In the genomic region with DNA sequence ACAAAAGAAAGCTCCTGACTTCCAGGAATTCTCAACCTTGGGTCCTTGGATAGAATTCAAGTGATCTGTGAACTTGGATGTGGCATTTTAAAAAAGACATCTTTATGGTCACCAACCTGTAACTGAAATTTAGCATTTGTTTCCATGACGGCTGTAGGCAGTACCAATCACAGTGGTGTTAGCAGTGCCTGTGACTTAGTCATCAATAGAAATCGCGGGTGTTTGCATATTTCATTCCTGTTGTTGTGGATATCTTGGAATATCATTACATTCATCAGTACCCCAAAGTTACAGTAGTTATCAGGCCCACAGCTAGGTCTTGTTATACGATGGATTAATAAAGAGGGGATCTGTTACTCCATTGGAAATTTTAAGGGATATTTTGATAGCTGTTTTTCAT, we compare ENCODE assay signal across 18 cellular contexts.
DNase-seq lines count a peak whose midpoint lies in the region; ATAC-seq lines count a peak whose summit lies in the region.
"Had no signal": no experiment of that assay in that cellular context is flagged by ENCODE, and none has a peak within 500 bp of the region (broad histone marks: within the 10 kb centered on the region; RNA-seq: fewer than 3 reads in every experiment).

No MANE protein-coding gene starts in this region.

- H3K4me1 ChIP-seq in mesenchymal stem cell (ENCODE audit: control insufficient read depth, insufficient read depth, low read depth, low read length) (peaks cover 9% of the 10 kb centered on the region), urinary bladder (ENCODE audit: insufficient read depth) (no peaks in the 10 kb centered on the region)
- H3K4me1 ChIP-seq: parathyroid adenoma had no signal

- H4K91ac ChIP-seq in mesenchymal stem cell (ENCODE audit: low read length): no peak overlapping the region

- no peak overlapping the region for H3K4me3 Mint-ChIP-seq in activated naive CD8-positive, alpha-beta T cell treated with anti-CD3 and anti-CD28 coated beads, Interleukin-2, amount 50 U/mL, for 24 hours
- H3K4me3 Mint-ChIP-seq in activated naive CD8-positive, alpha-beta T cell treated with anti-CD3 and anti-CD28 coated beads for 36 hours: no peak overlapping the region
- H3K4me3 Mint-ChIP-seq in effector memory CD8-positive, alpha-beta T cell: peak overlapping the region; percentile 66
- H3K4me3 Mint-ChIP-seq: stimulated activated naive CD8-positive, alpha-beta T cell treated with anti-CD3 and anti-CD28 coated beads, Interleukin-15, amount 100 ng/mL, for 72 hours had no signal

- H3K27ac Mint-ChIP-seq in activated naive CD8-positive, alpha-beta T cell treated with anti-CD3 and anti-CD28 coated beads, Interleukin-2, amount 50 U/mL, for 24 hours: peak overlapping the region; percentile 49
- no peak overlapping the region for H3K27ac Mint-ChIP-seq in activated naive CD8-positive, alpha-beta T cell treated with anti-CD3 and anti-CD28 coated beads for 36 hours
- H3K27ac Mint-ChIP-seq in effector memory CD8-positive, alpha-beta T cell: peak overlapping the region; percentile 97 to 100

- no peak overlapping the region for H3K14ac ChIP-seq in mesenchymal stem cell (ENCODE audit: low read length in 2 of 2)

- no peaks in the 10 kb centered on the region for H3K27me3 Mint-ChIP-seq in activated naive CD8-positive, alpha-beta T cell treated with anti-CD3 and anti-CD28 coated beads, Interleukin-2, amount 50 U/mL, for 24 hours
- no peaks in the 10 kb centered on the region for H3K27me3 Mint-ChIP-seq in activated naive CD8-positive, alpha-beta T cell treated with anti-CD3 and anti-CD28 coated beads for 36 hours
- H3K27me3 Mint-ChIP-seq in effector memory CD8-positive, alpha-beta T cell: no peaks in the 10 kb centered on the region
- H3K27me3 Mint-ChIP-seq: stimulated activated naive CD8-positive, alpha-beta T cell treated with anti-CD3 and anti-CD28 coated beads, Interleukin-15, amount 100 ng/mL, for 72 hours had no signal

- H3K36me3 ChIP-seq in mesenchymal stem cell (ENCODE audit: control insufficient read depth in 1 of 2, insufficient read depth in 2 of 2, low read depth in 1 of 2, low read length in 2 of 2) (peaks cover 0 to 7% of the 10 kb centered on the region in 2 experiments), urinary bladder (ENCODE audit: insufficient read depth) (no peaks in the 10 kb centered on the region)
- H3K36me3 ChIP-seq: gastroesophageal sphincter, Peyer's patch had no signal

- ATAC-seq in activated naive CD8-positive, alpha-beta T cell treated with anti-CD3 and anti-CD28 coated beads, Interleukin-2, amount 50 U/mL, for 24 hours: no peak
- ATAC-seq in effector memory CD8-positive, alpha-beta T cell (replicated peaks): no peak
- ATAC-seq in HG03280 (IDR thresholded peaks at IDR 0.05; ENCODE audit: unreplicated experiment): no peak
- ATAC-seq: stimulated activated naive CD8-positive, alpha-beta T cell treated with anti-CD3 and anti-CD28 coated beads, Interleukin-15, amount 100 ng/mL, for 72 hours had no signal

- peak overlapping the region; percentile 76 for H3K9ac ChIP-seq in mesenchymal stem cell (ENCODE audit: low read length)
- H3K9ac ChIP-seq: parathyroid adenoma had no signal

- no peak overlapping the region for H3K4ac ChIP-seq in mesenchymal stem cell (ENCODE audit: low read depth in 1 of 2, low read length in 2 of 2)

- no peak overlapping the region for H3K27ac ChIP-seq in mesenchymal stem cell (ENCODE audit: low read length, poor library complexity, severe bottlenecking)
- H3K27ac ChIP-seq in urinary bladder (ENCODE audit: low read depth): peak overlapping the region; percentile 18
- H3K27ac ChIP-seq: parathyroid adenoma had no signal

- H2BK12ac ChIP-seq in mesenchymal stem cell (ENCODE audit: low read length in 2 of 2): no peak overlapping the region

- DNase-seq in activated naive CD8-positive, alpha-beta T cell treated with anti-CD3 and anti-CD28 coated beads, Interleukin-2, amount 50 U/mL, for 24 hours: no peak
- DNase-seq in activated naive CD8-positive, alpha-beta T cell treated with anti-CD3 and anti-CD28 coated beads for 36 hours: no peak
- DNase-seq in effector memory CD8-positive, alpha-beta T cell: no peak
- no peak for DNase-seq in mesenchymal stem cell
- DNase-seq in activated effector memory CD4-positive, alpha-beta T cell treated with anti-CD3 and anti-CD28 coated beads, Interleukin-2, amount 50 U/mL, for 16 hours: no peak
- DNase-seq in stimulated activated CD4-positive, alpha-beta T cell treated with anti-CD3 and anti-CD28 coated beads, Interleukin-12 subunit alpha, Interleukin-12 subunit beta, amount 100 ng/mL, for 4 hours: no peak
- DNase-seq: activated naive CD4-positive, alpha-beta T cell treated with anti-CD3 and anti-CD28 coated beads, Interleukin-2, amount 50 U/mL, for 16 hours; effector CD8-positive, alpha-beta T cell; GDM1; NCI-H1930; NCI-H526; Peyer's patch; stimulated activated naive CD8-positive, alpha-beta T cell treated with anti-CD3 and anti-CD28 coated beads, Interleukin-15, amount 100 ng/mL, for 72 hours; T-helper 1 cell had no signal

- no peak overlapping the region for H2BK5ac ChIP-seq in mesenchymal stem cell (ENCODE audit: low read depth, low read length, poor library complexity, severe bottlenecking)

- peak overlapping the region in 1 of 2 experiments; percentile 31 for H3K4me3 ChIP-seq in mesenchymal stem cell (ENCODE audit: insufficient read depth in 1 of 2, low read depth in 1 of 2, low read length in 2 of 2)
- H3K4me3 ChIP-seq in urinary bladder (ENCODE audit: low read depth, low read length): no peak overlapping the region
- H3K4me3 ChIP-seq: gastroesophageal sphincter, Peyer's patch had no signal

- no peak overlapping the region for H4K8ac ChIP-seq in mesenchymal stem cell (ENCODE audit: low read length)

- no CpG with 5 or more reads among the region's 4 CpGs for WGBS in mesenchymal stem cell
- 69% methylated on average over 4 of the region's 4 CpGs for WGBS in urinary bladder

- H2BK15ac ChIP-seq in mesenchymal stem cell (ENCODE audit: low read depth, poor library complexity, severe bottlenecking): no peak overlapping the region

- H3K36me3 Mint-ChIP-seq in activated naive CD8-positive, alpha-beta T cell treated with anti-CD3 and anti-CD28 coated beads, Interleukin-2, amount 50 U/mL, for 24 hours (ENCODE audit: low read depth): peaks cover 4% of the 10 kb centered on the region
- peaks cover 11% of the 10 kb centered on the region for H3K36me3 Mint-ChIP-seq in activated naive CD8-positive, alpha-beta T cell treated with anti-CD3 and anti-CD28 coated beads for 36 hours
- peaks cover 40% of the 10 kb centered on the region for H3K36me3 Mint-ChIP-seq in effector memory CD8-positive, alpha-beta T cell (ENCODE audit: insufficient read depth)

- no peak overlapping the region for H3K23ac ChIP-seq in mesenchymal stem cell (ENCODE audit: low read length in 2 of 2)

- no peaks in the 10 kb centered on the region for H3K9me3 Mint-ChIP-seq in activated naive CD8-positive, alpha-beta T cell treated with anti-CD3 and anti-CD28 coated beads, Interleukin-2, amount 50 U/mL, for 24 hours
- no peaks in the 10 kb centered on the region for H3K9me3 Mint-ChIP-seq in activated naive CD8-positive, alpha-beta T cell treated with anti-CD3 and anti-CD28 coated beads for 36 hours
- no peaks in the 10 kb centered on the region for H3K9me3 Mint-ChIP-seq in effector memory CD8-positive, alpha-beta T cell
- H3K9me3 Mint-ChIP-seq: stimulated activated naive CD8-positive, alpha-beta T cell treated with anti-CD3 and anti-CD28 coated beads, Interleukin-15, amount 100 ng/mL, for 72 hours had no signal

- no peak overlapping the region for H2AFZ ChIP-seq in mesenchymal stem cell (ENCODE audit: low read depth, low read length)
- H2AFZ ChIP-seq: parathyroid adenoma had no signal

- H2BK120ac ChIP-seq in mesenchymal stem cell (ENCODE audit: low read depth, low read length): no peak overlapping the region

- H3K27me3 ChIP-seq in mesenchymal stem cell (ENCODE audit: control insufficient read depth in 1 of 2, insufficient read depth in 1 of 2, low read length in 2 of 2): no peaks in the 10 kb centered on the region
- H3K27me3 ChIP-seq: gastroesophageal sphincter, Peyer's patch had no signal

- no peak overlapping the region for H3K18ac ChIP-seq in mesenchymal stem cell (ENCODE audit: low read depth in 1 of 2, low read length in 2 of 2)

- peaks cover 50% of the 10 kb centered on the region for H3K79me1 ChIP-seq in mesenchymal stem cell (replicated peaks; ENCODE audit: low read length, poor library complexity, severe bottlenecking)

- H3K4me1 Mint-ChIP-seq in activated naive CD8-positive, alpha-beta T cell treated with anti-CD3 and anti-CD28 coated beads, Interleukin-2, amount 50 U/mL, for 24 hours: peaks cover 67% of the 10 kb centered on the region
- H3K4me1 Mint-ChIP-seq in activated naive CD8-positive, alpha-beta T cell treated with anti-CD3 and anti-CD28 coated beads for 36 hours: peaks cover 22% of the 10 kb centered on the region
- H3K4me1 Mint-ChIP-seq in effector memory CD8-positive, alpha-beta T cell (ENCODE audit: low read depth in 2 of 2): peaks cover 71 to 73% of the 10 kb centered on the region in 2 donors

- H2AK5ac ChIP-seq in mesenchymal stem cell (ENCODE audit: low read length, severe bottlenecking): no peak overlapping the region

- no peaks in the 10 kb centered on the region for H3K9me3 ChIP-seq in mesenchymal stem cell (ENCODE audit: control insufficient read depth, low read length)
- H3K9me3 ChIP-seq: gastroesophageal sphincter, Peyer's patch had no signal

- H3K4me2 ChIP-seq in mesenchymal stem cell (ENCODE audit: low read length, poor library complexity, severe bottlenecking): no peak overlapping the region

Comparison
In these comparisons a context has a peak if more than half of its experiments do, and no peak if none do; other contexts are left out.
1. H3K4me3 Mint-ChIP-seq: peak in effector memory CD8-positive, alpha-beta T cell (2 of 2); none in activated naive CD8-positive, alpha-beta T cell treated with anti-CD3 and anti-CD28 coated beads, Interleukin-2, amount 50 U/mL, for 24 hours (single experiment) and activated naive CD8-positive, alpha-beta T cell treated with anti-CD3 and anti-CD28 coated beads for 36 hours (single experiment).